Comparison of ENCODE assay signal across 8 cellular contexts in the genomic region with DNA sequence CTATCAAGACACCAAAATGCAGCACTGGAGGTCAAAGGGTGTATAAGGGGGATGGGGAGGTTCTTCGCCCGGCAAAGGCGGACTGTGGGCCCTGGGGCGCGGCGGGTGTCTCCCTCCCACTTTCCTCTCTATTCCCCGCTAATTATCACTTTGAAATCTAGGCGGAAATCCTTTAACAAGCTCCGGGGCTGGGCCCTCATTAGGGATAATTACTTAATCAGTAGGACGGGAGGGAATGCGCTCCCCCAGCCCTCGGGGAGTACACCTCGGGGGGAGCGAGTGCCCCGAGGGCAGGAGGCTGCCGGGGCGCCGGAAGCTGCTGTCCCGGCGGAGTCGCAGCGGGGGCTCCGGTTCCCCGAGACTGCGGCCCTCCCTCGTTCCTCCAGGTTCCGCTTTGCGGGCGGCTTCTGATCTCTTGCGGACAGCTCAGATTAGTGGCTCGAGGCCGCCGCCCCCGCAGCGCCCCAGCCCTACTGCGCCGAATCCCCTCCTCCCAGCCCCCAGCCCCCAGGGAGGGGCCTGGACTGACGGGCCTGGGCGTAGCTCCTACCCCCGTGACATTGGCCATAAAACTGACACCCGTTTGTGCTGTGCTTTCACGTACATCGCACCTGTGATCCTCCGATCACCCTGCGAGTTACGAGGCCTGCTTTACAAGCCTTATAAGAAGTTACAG. TPM values are rescaled to one million over a fixed set of nuclear protein-coding genes. Genes with fewer than 3 reads are reported as not detected.
DNase-seq lines count a peak whose midpoint lies in the region; ATAC-seq and TF ChIP-seq lines count a peak whose summit lies in the region.

No MANE protein-coding gene starts in this region.

- no peaks in the 10 kb centered on the region for H3K79me2 ChIP-seq in OCI-LY3 (ENCODE audit: low read length)

- DNase-seq in COLO668 (lab: John Stamatoyannopoulos, UW; ENCODE audit: unreplicated experiment): peak; percentile 11
- DNase-seq in activated T-helper 2 cell treated with anti-CD3 and anti-CD28 coated beads, Interferon-gamma antibody, Interleukin-2, Interleukin-4, amounts not matched to agents 10 μg/mL and 5 μg/mL and 100 μg/mL, durations not matched to agents 14 hours and 24 hours and 36 hours (ENCODE audit: low spot score): peak; percentile 18
- DNase-seq in globus pallidus (ENCODE audit: low spot score): peak; percentile 53
- DNase-seq in ovary: peak; percentile 34 to 80 (median 63)
- DNase-seq in thoracic aorta (ENCODE audit: low spot score): no peak
- DNase-seq in NCI-H2107 (lab: John Stamatoyannopoulos, UW): no peak

- H3K4me1 Mint-ChIP-seq in activated T-helper 2 cell treated with anti-CD3 and anti-CD28 coated beads, Interferon-gamma antibody, Interleukin-2, Interleukin-4, amounts not matched to agents 10 μg/mL and 5 μg/mL and 100 μg/mL, durations not matched to agents 14 hours and 24 hours and 36 hours (ENCODE audit: low read depth): peaks cover 7% of the 10 kb centered on the region

- H4K20me1 ChIP-seq in OCI-LY3 (ENCODE audit: insufficient read depth, low read length): no peaks in the 10 kb centered on the region

- intact Hi-C loops in activated T-helper 2 cell treated with anti-CD3 and anti-CD28 coated beads, Interferon-gamma antibody, Interleukin-2, Interleukin-4, amounts not matched to agents 10 μg/mL and 5 μg/mL and 100 μg/mL, durations not matched to agents 14 hours and 24 hours and 36 hours (cut with micrococcal nuclease): no loop called here
- intact Hi-C loops in ovary (cut with DNase I): no loop called here

- ATAC-seq in HG02588 (IDR thresholded peaks at IDR 0.05; ENCODE audit: unreplicated experiment) (peak; percentile 47), thoracic aorta (ENCODE audit: insufficient number of reproducible peaks, low FRiP score, low read depth) (no peak)

- H3K36me3 ChIP-seq in OCI-LY3 (replicated peaks; ENCODE audit: low read depth, low read length): no peaks in the 10 kb centered on the region
- H3K36me3 ChIP-seq in ovary: no peaks in the 10 kb centered on the region
- no peaks in the 10 kb centered on the region for H3K36me3 ChIP-seq in thoracic aorta

- H3K36me3 Mint-ChIP-seq in activated T-helper 2 cell treated with anti-CD3 and anti-CD28 coated beads, Interferon-gamma antibody, Interleukin-2, Interleukin-4, amounts not matched to agents 10 μg/mL and 5 μg/mL and 100 μg/mL, durations not matched to agents 14 hours and 24 hours and 36 hours (ENCODE audit: low read depth): no peaks in the 10 kb centered on the region

- WGBS in ovary, 3 donors: 6 to 12% (median 7%) methylated on average over 41 to 46 of the region's 46 CpGs

- H3K4me3 ChIP-seq in OCI-LY3 (ENCODE audit: low read length): peak overlapping the region; percentile 87
- peak overlapping the region; percentile 30 for H3K4me3 ChIP-seq in ovary
- peak overlapping the region; percentile 61 for H3K4me3 ChIP-seq in thoracic aorta

- no peaks in the 10 kb centered on the region for H3K9me3 ChIP-seq in OCI-LY3 (ENCODE audit: insufficient read depth, low read length)
- no peaks in the 10 kb centered on the region for H3K9me3 ChIP-seq in ovary
- H3K9me3 ChIP-seq in thoracic aorta: no peaks in the 10 kb centered on the region

- H3K27me3 ChIP-seq in OCI-LY3 (ENCODE audit: low read depth, low read length) (peaks cover 5% of the 10 kb centered on the region; the same call in 1 of the 2 replicates), ovary (no peaks in the 10 kb centered on the region), thoracic aorta (replicated peaks; ENCODE audit: insufficient read depth) (no peaks in the 10 kb centered on the region)

- H3K27ac ChIP-seq in OCI-LY3 (ENCODE audit: low read length) (no peak overlapping the region), ovary (no peak overlapping the region), thoracic aorta (no peak overlapping the region)

- no peaks in the 10 kb centered on the region for H3K9me3 Mint-ChIP-seq in activated T-helper 2 cell treated with anti-CD3 and anti-CD28 coated beads, Interferon-gamma antibody, Interleukin-2, Interleukin-4, amounts not matched to agents 10 μg/mL and 5 μg/mL and 100 μg/mL, durations not matched to agents 14 hours and 24 hours and 36 hours

- peak overlapping the region; percentile 70 for H3K9ac ChIP-seq in OCI-LY3 (ENCODE audit: low read length)

- peak overlapping the region; percentile 76 for H3K4me2 ChIP-seq in OCI-LY3 (ENCODE audit: low read length)

- TF ChIP-seq POLR2A in ovary (IDR thresholded peaks at IDR 0.05): no peak

- TF ChIP-seq CTCF in OCI-LY3 (IDR thresholded peaks at IDR 0.05; ENCODE audit: low read depth, low read length) (no peak), ovary (IDR thresholded peaks at IDR 0.05) (no peak), thoracic aorta (IDR thresholded peaks at IDR 0.05) (no peak)

- H2AFZ ChIP-seq in OCI-LY3 (ENCODE audit: low read depth, low read length): peak overlapping the region; percentile 80

- TF ChIP-seq EP300 in ovary (IDR thresholded peaks at IDR 0.05): no peak

- H3K27ac Mint-ChIP-seq in activated T-helper 2 cell treated with anti-CD3 and anti-CD28 coated beads, Interferon-gamma antibody, Interleukin-2, Interleukin-4, amounts not matched to agents 10 μg/mL and 5 μg/mL and 100 μg/mL, durations not matched to agents 14 hours and 24 hours and 36 hours: no peak overlapping the region

- H3K4me1 ChIP-seq in OCI-LY3 (ENCODE audit: low read length) (peaks cover 10% of the 10 kb centered on the region), ovary (ENCODE audit: insufficient read depth) (no peaks in the 10 kb centered on the region), thoracic aorta (ENCODE audit: control insufficient read depth in 1 of 2, low read depth in 2 of 2) (peaks cover 0 to 11% of the 10 kb centered on the region in 2 donors)

- H3K27me3 Mint-ChIP-seq in activated T-helper 2 cell treated with anti-CD3 and anti-CD28 coated beads, Interferon-gamma antibody, Interleukin-2, Interleukin-4, amounts not matched to agents 10 μg/mL and 5 μg/mL and 100 μg/mL, durations not matched to agents 14 hours and 24 hours and 36 hours (ENCODE audit: low read depth): peaks cover 66% of the 10 kb centered on the region

- peak overlapping the region; percentile 55 for H3K4me3 Mint-ChIP-seq in activated T-helper 2 cell treated with anti-CD3 and anti-CD28 coated beads, Interferon-gamma antibody, Interleukin-2, Interleukin-4, amounts not matched to agents 10 μg/mL and 5 μg/mL and 100 μg/mL, durations not matched to agents 14 hours and 24 hours and 36 hours (ENCODE audit: low read depth)

RNA-seq across cellular contexts. Expression of gene MUCL3, which starts 14.7 kb away (rescaled TPM):
- total RNA-seq in activated T-helper 2 cell treated with anti-CD3 and anti-CD28 coated beads, Interferon-gamma antibody, Interleukin-2, Interleukin-4, amounts not matched to agents 10 μg/mL and 5 μg/mL and 100 μg/mL, durations not matched to agents 14 hours and 24 hours and 36 hours: not detected in 2 replicates
- under 1 TPM in 1 of 7 donors, not detected in 6; under 0.01 TPM for total RNA-seq in ovary
- polyA plus RNA-seq in ovary: not detected
- 10 to 100 TPM in 1 of 2 donors, not detected in 1; 13.8 TPM for total RNA-seq in thoracic aorta

RNA-seq across cellular contexts. Expression of gene SFTA2, which starts 23.5 kb away (rescaled TPM):
- not detected in 2 replicates for total RNA-seq in activated T-helper 2 cell treated with anti-CD3 and anti-CD28 coated beads, Interferon-gamma antibody, Interleukin-2, Interleukin-4, amounts not matched to agents 10 μg/mL and 5 μg/mL and 100 μg/mL, durations not matched to agents 14 hours and 24 hours and 36 hours
- 1 to 10 TPM in 1 of 7 donors, under 1 TPM in 2, not detected in 4; 0.80 to 3.1 (median 0.82) TPM for total RNA-seq in ovary
- not detected for polyA plus RNA-seq in ovary
- not detected for total RNA-seq in thoracic aorta

RNA-seq across cellular contexts. Expression of gene MUC21, which starts 28.0 kb away (rescaled TPM):
- not detected in 2 replicates for total RNA-seq in activated T-helper 2 cell treated with anti-CD3 and anti-CD28 coated beads, Interferon-gamma antibody, Interleukin-2, Interleukin-4, amounts not matched to agents 10 μg/mL and 5 μg/mL and 100 μg/mL, durations not matched to agents 14 hours and 24 hours and 36 hours
- total RNA-seq in ovary (not detected), thoracic aorta (not detected)
- not detected for polyA plus RNA-seq in ovary

RNA-seq across cellular contexts. Expression of gene VARS2, which starts 41.5 kb away (rescaled TPM):
- 67.0 and 75.0 TPM in 2 replicates for total RNA-seq in activated T-helper 2 cell treated with anti-CD3 and anti-CD28 coated beads, Interferon-gamma antibody, Interleukin-2, Interleukin-4, amounts not matched to agents 10 μg/mL and 5 μg/mL and 100 μg/mL, durations not matched to agents 14 hours and 24 hours and 36 hours
- total RNA-seq in ovary (10 to 100 TPM in 6 of 7 donors, 1 to 10 TPM in 1; 6.7 to 32.3 (median 19.8) TPM), thoracic aorta (10 to 100 TPM; 20.2 to 26.0 TPM)
- polyA plus RNA-seq in ovary: 10 to 100 TPM; 17.0 to 23.4 TPM

RNA-seq across cellular contexts. Expression of gene GTF2H4, which starts 47.5 kb away (rescaled TPM):
- 56.8 and 58.3 TPM in 2 replicates for total RNA-seq in activated T-helper 2 cell treated with anti-CD3 and anti-CD28 coated beads, Interferon-gamma antibody, Interleukin-2, Interleukin-4, amounts not matched to agents 10 μg/mL and 5 μg/mL and 100 μg/mL, durations not matched to agents 14 hours and 24 hours and 36 hours
- 10 to 100 TPM in 6 of 7 donors, 1 to 10 TPM in 1; 5.6 to 43.9 (median 25.7) TPM for total RNA-seq in ovary
- polyA plus RNA-seq in ovary: 10 to 100 TPM; 22.0 to 24.5 TPM
- 10 to 100 TPM; 14.9 to 42.2 TPM for total RNA-seq in thoracic aorta

Comparison
In these comparisons a context has a peak if more than half of its experiments do, and no peak if none do; other contexts are left out.
1. DNase-seq: peak in COLO668 (single experiment), activated T-helper 2 cell treated with anti-CD3 and anti-CD28 coated beads, Interferon-gamma antibody, Interleukin-2, Interleukin-4, amounts not matched to agents 10 μg/mL and 5 μg/mL and 100 μg/mL, durations not matched to agents 14 hours and 24 hours and 36 hours (single experiment), globus pallidus (single experiment) and ovary (5 of 5); none in thoracic aorta (single experiment) and NCI-H2107 (single experiment).
2. H3K4me3 ChIP-seq: peak in every context shown above with its lines; median percentile 87 in OCI-LY3; 61 in thoracic aorta; 30 in ovary.